ENCODE assay signal across 20 cellular contexts in the genomic region with DNA sequence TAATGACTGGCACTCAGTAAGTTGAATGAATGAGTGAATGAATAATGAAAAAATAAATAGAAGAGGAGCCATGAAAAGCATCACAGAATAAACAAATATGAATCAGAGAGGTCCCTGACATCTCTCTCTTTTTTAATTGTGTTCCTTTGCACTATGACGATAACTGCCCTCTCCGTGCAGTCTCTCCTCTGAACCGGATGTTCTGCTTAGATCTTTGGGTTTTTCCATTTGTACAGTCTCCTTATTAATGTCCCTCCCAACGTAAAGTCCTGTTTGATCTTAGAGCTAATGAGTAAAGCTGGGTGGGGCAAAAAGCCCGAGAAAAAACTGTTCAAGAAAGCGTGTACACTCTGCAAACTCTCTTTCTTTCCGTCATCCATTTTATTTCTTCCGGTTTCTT. TPM values are rescaled to one million over a fixed set of nuclear protein-coding genes. Genes with fewer than 3 reads are reported as not detected.
DNase-seq lines count a peak whose midpoint lies in the region; ATAC-seq and TF ChIP-seq lines count a peak whose summit lies in the region.
"Had no signal": no experiment of that assay in that cellular context is flagged by ENCODE, and none has a peak within 500 bp of the region (broad histone marks: within the 10 kb centered on the region; RNA-seq: fewer than 3 reads in every experiment).

No MANE protein-coding gene starts in this region.

- in situ Hi-C loops in Caki2 (cut with HindIII; ENCODE audit: low pct_unique_long_range_greater_than_20kb, low sequenced_read_pairs) = no loop called here

- DNase-seq in Caki2 (ENCODE audit: low read depth) (peak; percentile 14), LoVo (ENCODE audit: low spot score) (peak; percentile 37), T-helper 17 cell (no peak), mucosa of gallbladder (ENCODE audit: low spot score) (peak; percentile 11), omental fat pad (ENCODE audit: low spot score) (no peak)
- DNase-seq: CD8-positive, alpha-beta T cell; EL; Karpas-422; NCI-H1417; NCI-H1694 treated with DMSO at 0.1 percent for 48 hours; NCI-H2081 treated with DMSO at 0.1 percent for 48 hours; NCI-H446 treated with DMSO at 0.1 percent for 48 hours; NCI-H526 treated with DMSO at 0.1 percent for 48 hours; SIG-M5; SK-N-SH; T-cell had no signal

- TF ChIP-seq CTCF in omental fat pad (IDR thresholded peaks at IDR 0.05) = no peak

- H3K4me1 Mint-ChIP-seq in T-helper 17 cell = no peaks in the 10 kb centered on the region
- H3K4me1 Mint-ChIP-seq: IgD-negative memory B cell, T-cell had no signal

- H3K27ac Mint-ChIP-seq in T-helper 17 cell = peak overlapping the region; percentile 75
- H3K27ac Mint-ChIP-seq: CD8-positive, alpha-beta T cell; IgD-negative memory B cell; T-cell had no signal

- H3K36me3 Mint-ChIP-seq in T-helper 17 cell (ENCODE audit: low read depth) = no peaks in the 10 kb centered on the region
- H3K36me3 Mint-ChIP-seq: CD8-positive, alpha-beta T cell; T-cell had no signal

- H3K4me3 Mint-ChIP-seq in T-helper 17 cell = peak overlapping the region; percentile 58
- H3K4me3 Mint-ChIP-seq: CD8-positive, alpha-beta T cell; IgD-negative memory B cell had no signal

- no peaks in the 10 kb centered on the region for H3K27me3 Mint-ChIP-seq in T-helper 17 cell
- H3K27me3 Mint-ChIP-seq: IgD-negative memory B cell, T-cell had no signal

- H3K9me3 ChIP-seq in T-helper 17 cell (ENCODE audit: control insufficient read depth, low read length, poor library complexity, severe bottlenecking) = no peaks in the 10 kb centered on the region
- H3K9me3 ChIP-seq: BLaER1, SK-N-SH had no signal

- ATAC-seq in T-helper 17 cell (no peak), GM21360 (IDR thresholded peaks at IDR 0.05; ENCODE audit: unreplicated experiment) (no peak), omental fat pad (ENCODE audit: low FRiP score) (no peak), GM19455 (IDR thresholded peaks at IDR 0.05; ENCODE audit: unreplicated experiment) (no peak)
- ATAC-seq: CD8-positive, alpha-beta T cell; T-cell had no signal

RNA-seq across cellular contexts. Expression of a gene that starts 28.3 kb away (rescaled TPM):
- 35.3 and 49.9 TPM in 2 replicates for total RNA-seq in Caki2 (2014; rRNA removed; shearing (Covaris generic); ENCODE audit: low replicate concordance)
- total RNA-seq in T-helper 17 cell = 100 to 1,000 TPM; 295 to 329 TPM
- 56.5 TPM for total RNA-seq in mucosa of gallbladder
- total RNA-seq in omental fat pad = 100 to 1,000 TPM in 1 of 4 donors, 10 to 100 TPM in 3; 16.3 to 101 (median 59.1) TPM

Comparison
In these comparisons a context has a peak if more than half of its experiments do, and no peak if none do; other contexts are left out.
1. DNase-seq: peak in Caki2 (single experiment), LoVo (single experiment) and mucosa of gallbladder (single experiment); none in T-helper 17 cell (0 of 3) and omental fat pad (single experiment).